8 cellular contexts compared by ENCODE assay signal in genomic region chr1:37478451-37478871, GRCh38. TPM values are rescaled to one million over a fixed set of nuclear protein-coding genes. Genes with fewer than 3 reads are reported as not detected.
DNase-seq lines count a peak whose midpoint lies in the region; ATAC-seq and TF ChIP-seq lines count a peak whose summit lies in the region.

No MANE protein-coding gene starts in this region.

- H3K9me3 Mint-ChIP-seq in activated T-helper 2 cell treated with anti-CD3 and anti-CD28 coated beads, Interferon-gamma antibody, Interleukin-2, Interleukin-4, amounts not matched to agents 10 μg/mL and 5 μg/mL and 100 μg/mL, durations not matched to agents 14 hours and 24 hours and 36 hours = no peaks in the 10 kb centered on the region

- H3K4me1 Mint-ChIP-seq in activated T-helper 2 cell treated with anti-CD3 and anti-CD28 coated beads, Interferon-gamma antibody, Interleukin-2, Interleukin-4, amounts not matched to agents 10 μg/mL and 5 μg/mL and 100 μg/mL, durations not matched to agents 14 hours and 24 hours and 36 hours (ENCODE audit: low read depth) = peaks cover 35% of the 10 kb centered on the region

- intact Hi-C loops in activated T-helper 2 cell treated with anti-CD3 and anti-CD28 coated beads, Interferon-gamma antibody, Interleukin-2, Interleukin-4, amounts not matched to agents 10 μg/mL and 5 μg/mL and 100 μg/mL, durations not matched to agents 14 hours and 24 hours and 36 hours (cut with micrococcal nuclease) = loop anchor here (2.0 to 10.0 kb wide), 6 partner anchors 36 to 1716 kb away; partner anchors contain the start of genes CDCA8, MEAF6, SF3A3 and STK40
- intact Hi-C loops in right lobe of liver (cut with DNase I) (no loop called here), thyroid gland (cut with DNase I) (no loop called here)

- peaks cover 0 to 59% (median 24%) of the 10 kb centered on the region in 4 donors for H3K4me1 ChIP-seq in right lobe of liver
- H3K4me1 ChIP-seq in thyroid gland = peaks cover 50 to 58% of the 10 kb centered on the region in 2 donors

- H3K27me3 ChIP-seq in right lobe of liver (no peaks in the 10 kb centered on the region), thyroid gland (no peaks in the 10 kb centered on the region)

- no peaks in the 10 kb centered on the region for H3K9me3 ChIP-seq in right lobe of liver
- H3K9me3 ChIP-seq in thyroid gland = no peaks in the 10 kb centered on the region

- H3K27ac ChIP-seq in right lobe of liver (peak overlapping the region; percentile 94 to 100 (median 98)), thyroid gland (peak overlapping the region; percentile 44 to 87 (median 86))

- H3K36me3 ChIP-seq in right lobe of liver = peaks cover 23 to 49% (median 29%) of the 10 kb centered on the region in 4 donors
- peaks cover 38% of the 10 kb centered on the region in 2 donors for H3K36me3 ChIP-seq in thyroid gland

- peak overlapping the region; percentile 96 for H3K4me3 Mint-ChIP-seq in activated T-helper 2 cell treated with anti-CD3 and anti-CD28 coated beads, Interferon-gamma antibody, Interleukin-2, Interleukin-4, amounts not matched to agents 10 μg/mL and 5 μg/mL and 100 μg/mL, durations not matched to agents 14 hours and 24 hours and 36 hours (ENCODE audit: low read depth)

- no peak for ATAC-seq in right lobe of liver
- ATAC-seq in GM21737 (IDR thresholded peaks at IDR 0.05; ENCODE audit: unreplicated experiment) = no peak

- H3K27ac Mint-ChIP-seq in activated T-helper 2 cell treated with anti-CD3 and anti-CD28 coated beads, Interferon-gamma antibody, Interleukin-2, Interleukin-4, amounts not matched to agents 10 μg/mL and 5 μg/mL and 100 μg/mL, durations not matched to agents 14 hours and 24 hours and 36 hours = peak overlapping the region; percentile 98

- peaks cover 80% of the 10 kb centered on the region for H3K36me3 Mint-ChIP-seq in activated T-helper 2 cell treated with anti-CD3 and anti-CD28 coated beads, Interferon-gamma antibody, Interleukin-2, Interleukin-4, amounts not matched to agents 10 μg/mL and 5 μg/mL and 100 μg/mL, durations not matched to agents 14 hours and 24 hours and 36 hours (ENCODE audit: low read depth)

- DNase-seq in AG10803 (ENCODE audit: low read depth) (peak; percentile 70), LHCN-M2 (ENCODE audit: low read depth) (peak; percentile 76), right lobe of liver (peak in 1 of 3 donors; percentile 39), thyroid gland (no peak), OCI-M2 (lab: John Stamatoyannopoulos, UW; ENCODE audit: unreplicated experiment) (no peak), NCI-H187 treated with DMSO at 0.1 percent for 48 hours (lab: John Stamatoyannopoulos, UW) (no peak)
- no peak for DNase-seq in activated T-helper 2 cell treated with anti-CD3 and anti-CD28 coated beads, Interferon-gamma antibody, Interleukin-2, Interleukin-4, amounts not matched to agents 10 μg/mL and 5 μg/mL and 100 μg/mL, durations not matched to agents 14 hours and 24 hours and 36 hours (ENCODE audit: low spot score)

- H3K4me3 ChIP-seq in AG10803 (ENCODE audit: low read length) (peak overlapping the region; percentile 84), right lobe of liver (peak overlapping the region in 2 of 3 donors; percentile 85 to 86), thyroid gland (replicated peaks in 1 of 3) (no peak overlapping the region)

- WGBS in right lobe of liver (ENCODE audit: insufficient coverage, low coverage, low lambda C conversion rate, missing lambda C conversion rate) = 68% methylated on average over 8 of the region's 8 CpGs
- 98% methylated on average over 8 of the region's 8 CpGs for WGBS in thyroid gland, 2 donors

- TF ChIP-seq POLR2A in right lobe of liver (IDR thresholded peaks at IDR 0.05) (no peak), thyroid gland (IDR thresholded peaks at IDR 0.05) (no peak)

- TF ChIP-seq CTCF in AG10803 (conservative IDR thresholded peaks at IDR 0.05; ENCODE audit: low read length) (no peak), right lobe of liver (IDR thresholded peaks at IDR 0.05) (no peak), thyroid gland (IDR thresholded peaks at IDR 0.05) (no peak)

- no peaks in the 10 kb centered on the region for H3K27me3 Mint-ChIP-seq in activated T-helper 2 cell treated with anti-CD3 and anti-CD28 coated beads, Interferon-gamma antibody, Interleukin-2, Interleukin-4, amounts not matched to agents 10 μg/mL and 5 μg/mL and 100 μg/mL, durations not matched to agents 14 hours and 24 hours and 36 hours (ENCODE audit: low read depth)

RNA-seq across cellular contexts. Expression of gene ZC3H12A, which starts 4.1 kb away (rescaled TPM):
- total RNA-seq in LHCN-M2 (2014; rRNA removed) (3.3 and 4.7 TPM in 2 replicates), right lobe of liver (10 to 100 TPM in 3 of 6 experiments, 1 to 10 TPM in 3; 2.7 to 21.9 (median 8.3) TPM), thyroid gland (1 to 10 TPM; 4.1 to 7.1 (median 5.1) TPM)
- 4.4 TPM for polyA plus RNA-seq in LHCN-M2 (2012)
- 23.6 and 25.3 TPM in 2 replicates for total RNA-seq in activated T-helper 2 cell treated with anti-CD3 and anti-CD28 coated beads, Interferon-gamma antibody, Interleukin-2, Interleukin-4, amounts not matched to agents 10 μg/mL and 5 μg/mL and 100 μg/mL, durations not matched to agents 14 hours and 24 hours and 36 hours

RNA-seq across cellular contexts. Expression of gene MEAF6, which starts 36.1 kb away (rescaled TPM):
- total RNA-seq in LHCN-M2 (2014; rRNA removed) = 86.2 and 90.1 TPM in 2 replicates
- polyA plus RNA-seq in LHCN-M2 (2012) = 41.0 TPM
- 87.9 and 93.0 TPM in 2 replicates for total RNA-seq in activated T-helper 2 cell treated with anti-CD3 and anti-CD28 coated beads, Interferon-gamma antibody, Interleukin-2, Interleukin-4, amounts not matched to agents 10 μg/mL and 5 μg/mL and 100 μg/mL, durations not matched to agents 14 hours and 24 hours and 36 hours
- total RNA-seq in right lobe of liver = 10 to 100 TPM; 12.9 to 55.9 (median 32.8) TPM
- 100 to 1,000 TPM in 2 of 4 donors, 10 to 100 TPM in 2; 78.9 to 109 (median 92.7) TPM for total RNA-seq in thyroid gland

Comparison
In these comparisons a context has a peak if more than half of its experiments do, and no peak if none do; other contexts are left out.
1. DNase-seq: peak in AG10803 (single experiment) and LHCN-M2 (single experiment); none in activated T-helper 2 cell treated with anti-CD3 and anti-CD28 coated beads, Interferon-gamma antibody, Interleukin-2, Interleukin-4, amounts not matched to agents 10 μg/mL and 5 μg/mL and 100 μg/mL, durations not matched to agents 14 hours and 24 hours and 36 hours (single experiment), thyroid gland (0 of 2), OCI-M2 (single experiment) and NCI-H187 treated with DMSO at 0.1 percent for 48 hours (single experiment).
2. H3K4me3 ChIP-seq: peak in AG10803 (single experiment) and right lobe of liver (2 of 3); none in thyroid gland (0 of 3).